Comparison of ENCODE assay signal across 18 cellular contexts in the genomic region with DNA sequence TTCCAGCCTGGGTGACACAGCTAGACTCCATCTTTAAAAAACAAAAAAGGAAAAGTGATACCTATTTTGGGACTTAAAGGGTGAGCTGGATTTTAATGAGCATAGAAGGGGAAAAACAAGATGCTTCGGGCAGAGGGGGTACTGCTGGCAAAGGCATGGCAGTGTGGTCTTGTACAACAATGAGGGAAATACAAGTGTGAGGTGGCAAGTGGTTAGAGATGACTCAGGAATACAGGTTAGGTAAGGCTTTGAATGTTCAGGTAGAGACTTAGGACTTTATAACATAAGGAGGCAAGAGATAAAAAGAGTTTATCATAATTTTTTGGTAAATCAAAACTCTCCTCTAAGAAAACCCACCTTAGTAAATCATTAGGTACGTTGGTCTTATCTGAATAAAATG.
DNase-seq lines count a peak whose midpoint lies in the region; ATAC-seq and TF ChIP-seq lines count a peak whose summit lies in the region.
"Had no signal": no experiment of that assay in that cellular context is flagged by ENCODE, and none has a peak within 500 bp of the region (broad histone marks: within the 10 kb centered on the region; RNA-seq: fewer than 3 reads in every experiment).

No MANE protein-coding gene starts in this region.

- no peak for TF ChIP-seq POLR2A in heart left ventricle (IDR thresholded peaks at IDR 0.05)
- TF ChIP-seq POLR2A in suprapubic skin (IDR thresholded peaks at IDR 0.05): no peak

- H3K27ac Mint-ChIP-seq in nephron progenitor cell: peak overlapping the region; percentile 52
- H3K27ac Mint-ChIP-seq: CD4-positive, CD25-positive, alpha-beta regulatory T cell had no signal

- 89 to 91% (median 90%) methylated on average over 2 of the region's 2 CpGs for WGBS in heart left ventricle, 4 donors
- 92% methylated on average over 2 of the region's 2 CpGs for WGBS in suprapubic skin

- peaks cover 14% of the 10 kb centered on the region for H3K4me1 ChIP-seq in cardiac muscle cell (ENCODE audit: low read depth)
- peaks cover 0 to 15% (median 3%) of the 10 kb centered on the region in 12 donors for H3K4me1 ChIP-seq in heart left ventricle
- peaks cover 5% of the 10 kb centered on the region for H3K4me1 ChIP-seq in suprapubic skin
- H3K4me1 ChIP-seq: BLaER1 treated with 17β-estradiol and CSF1 and Interleukin-3, amounts not matched to agents 10 nM and 100 nM; HAP-1 had no signal

- H3K9me3 ChIP-seq in cardiac muscle cell (ENCODE audit: low read depth) (no peaks in the 10 kb centered on the region), heart left ventricle (no peaks in the 10 kb centered on the region), suprapubic skin (no peaks in the 10 kb centered on the region)
- H3K9me3 ChIP-seq: HAP-1 had no signal

- H3K27me3 Mint-ChIP-seq in nephron progenitor cell (ENCODE audit: low read depth, poor library complexity): no peaks in the 10 kb centered on the region
- H3K27me3 Mint-ChIP-seq: CD4-positive, CD25-positive, alpha-beta regulatory T cell had no signal

- no peak overlapping the region for H3K4me3 Mint-ChIP-seq in nephron progenitor cell
- H3K4me3 Mint-ChIP-seq: CD4-positive, CD25-positive, alpha-beta regulatory T cell had no signal

- peaks cover 96% of the 10 kb centered on the region for H3K36me3 ChIP-seq in cardiac muscle cell
- H3K36me3 ChIP-seq in heart left ventricle: no peaks in the 10 kb centered on the region
- H3K36me3 ChIP-seq in suprapubic skin: no peaks in the 10 kb centered on the region
- H3K36me3 ChIP-seq: BLaER1 treated with 17β-estradiol and CSF1 and Interleukin-3, amounts not matched to agents 10 nM and 100 nM; HAP-1 had no signal

- TF ChIP-seq CTCF in cardiac muscle cell (IDR thresholded peaks at IDR 0.05; ENCODE audit: low read depth, low read length) (no peak), heart left ventricle (IDR thresholded peaks at IDR 0.05) (no peak), epithelial cell of esophagus (IDR thresholded peaks at IDR 0.05; ENCODE audit: insufficient read depth, low read depth, low read length, missing control alignments) (no peak), nephron progenitor cell (IDR thresholded peaks at IDR 0.05) (no peak), suprapubic skin (IDR thresholded peaks at IDR 0.05) (no peak)

- no peak for TF ChIP-seq EP300 in suprapubic skin (IDR thresholded peaks at IDR 0.05)

- H3K27me3 ChIP-seq in cardiac muscle cell (no peaks in the 10 kb centered on the region), heart left ventricle (no peaks in the 10 kb centered on the region), suprapubic skin (no peaks in the 10 kb centered on the region)
- H3K27me3 ChIP-seq: BLaER1 treated with 17β-estradiol and CSF1 and Interleukin-3, amounts not matched to agents 10 nM and 100 nM had no signal

- H3K9me3 Mint-ChIP-seq in nephron progenitor cell: peaks cover 5% of the 10 kb centered on the region

- H3K27ac ChIP-seq in cardiac muscle cell: peak overlapping the region; percentile 76
- no peak overlapping the region for H3K27ac ChIP-seq in heart left ventricle
- H3K27ac ChIP-seq in suprapubic skin: no peak overlapping the region
- H3K27ac ChIP-seq: BLaER1 treated with 17β-estradiol and CSF1 and Interleukin-3, amounts not matched to agents 10 nM and 100 nM; HL-60 had no signal

- peaks cover 17% of the 10 kb centered on the region for H3K4me1 Mint-ChIP-seq in nephron progenitor cell
- H3K4me1 Mint-ChIP-seq: CD4-positive, CD25-positive, alpha-beta regulatory T cell had no signal

- intact Hi-C loops in heart left ventricle (cut with DNase I): loop anchor here in 1 of 10 donors (10.0 kb wide), 1 partner anchor 60 kb away; no protein-coding TSS in a partner anchor

- ATAC-seq in heart left ventricle (no peak), HG03159 (IDR thresholded peaks at IDR 0.05; ENCODE audit: unreplicated experiment) (no peak)
- ATAC-seq: GM12878 had no signal

- H3K4me3 ChIP-seq in cardiac muscle cell (no peak overlapping the region), heart left ventricle (no peak overlapping the region), epithelial cell of esophagus (ENCODE audit: low read length) (no peak overlapping the region), suprapubic skin (no peak overlapping the region)
- H3K4me3 ChIP-seq: BLaER1 treated with 17β-estradiol and CSF1 and Interleukin-3, amounts not matched to agents 10 nM and 100 nM; GM12878; HAP-1 had no signal

- no peak for DNase-seq in cardiac muscle cell (ENCODE audit: low read depth in 1 of 2, low spot score in 1 of 2)
- no peak for DNase-seq in heart left ventricle
- DNase-seq in epithelial cell of esophagus (ENCODE audit: low read depth): peak; percentile 54
- no peak for DNase-seq in nephron progenitor cell
- no peak for DNase-seq in suprapubic skin (ENCODE audit: low spot score in 2 of 2)
- DNase-seq in NCI-H1417 (lab: John Stamatoyannopoulos, UW): no peak
- DNase-seq in SKM-1 (lab: John Stamatoyannopoulos, UW; ENCODE audit: unreplicated experiment): no peak
- DNase-seq: 8988T; AML-193; CD4-positive, CD25-positive, alpha-beta regulatory T cell; DMS 273 treated with DMSO at 0.1 percent for 48 hours; DMS79; GOT3 had no signal

- H3K36me3 Mint-ChIP-seq in nephron progenitor cell (ENCODE audit: low read depth): peaks cover 80% of the 10 kb centered on the region
- H3K36me3 Mint-ChIP-seq: CD4-positive, CD25-positive, alpha-beta regulatory T cell had no signal
